Comparison of ENCODE assay signal across 2 cellular contexts in the genomic region with DNA sequence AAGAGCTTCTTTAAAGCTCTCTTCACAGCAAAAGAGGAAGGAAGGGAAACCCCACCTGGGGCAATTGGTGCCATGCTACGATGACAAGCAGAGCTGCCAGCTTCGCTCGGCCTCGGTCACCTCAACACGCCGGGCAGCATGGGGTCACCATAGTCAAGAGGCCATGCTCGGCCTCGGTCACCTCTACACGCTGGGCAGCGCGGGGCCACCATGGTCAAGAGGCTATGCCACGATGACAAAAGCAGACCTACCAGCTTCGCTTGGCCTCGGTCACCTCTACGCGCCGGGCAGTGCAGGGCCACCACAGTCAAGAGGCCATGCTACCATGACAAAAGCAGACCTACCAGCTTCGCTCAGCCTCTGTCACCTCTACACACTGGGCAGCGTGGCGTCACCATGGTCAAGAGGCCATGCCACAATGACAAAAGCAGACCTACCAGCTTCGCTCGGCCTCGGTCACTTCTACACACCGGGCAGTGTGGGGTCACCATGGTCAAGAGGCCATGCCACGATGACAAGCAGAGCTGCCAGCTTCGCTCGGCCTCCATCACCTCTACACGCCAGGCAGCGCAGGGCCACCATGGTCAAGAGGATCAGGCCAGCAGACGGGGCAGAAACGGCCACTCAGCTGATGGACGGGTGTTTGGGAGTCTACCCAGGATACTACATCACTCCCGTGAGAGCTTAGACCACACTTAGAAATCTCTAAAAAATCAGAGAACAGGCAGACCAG.
A peak's percentile ranks its signal among the peaks of the same experiment; 100 is the strongest.
TF ChIP-seq lines count a peak whose summit lies in the region.

No MANE protein-coding gene starts in this region.

TF ChIP-seq in GM12878, 131 proteins besides CTCF, POLR2A, EP300 and RAD21:
- TF ChIP-seq MTA3 (IDR thresholded peaks at IDR 0.05; ENCODE audit: borderline replicate concordance, low read length), result no peak
- TF ChIP-seq MTA2 (IDR thresholded peaks at IDR 0.05; ENCODE audit: low read depth), result no peak
- TF ChIP-seq NRF1 (conservative IDR thresholded peaks at IDR 0.05; ENCODE audit: low read depth, low read length), result no peak
- TF ChIP-seq, protein P1, sequence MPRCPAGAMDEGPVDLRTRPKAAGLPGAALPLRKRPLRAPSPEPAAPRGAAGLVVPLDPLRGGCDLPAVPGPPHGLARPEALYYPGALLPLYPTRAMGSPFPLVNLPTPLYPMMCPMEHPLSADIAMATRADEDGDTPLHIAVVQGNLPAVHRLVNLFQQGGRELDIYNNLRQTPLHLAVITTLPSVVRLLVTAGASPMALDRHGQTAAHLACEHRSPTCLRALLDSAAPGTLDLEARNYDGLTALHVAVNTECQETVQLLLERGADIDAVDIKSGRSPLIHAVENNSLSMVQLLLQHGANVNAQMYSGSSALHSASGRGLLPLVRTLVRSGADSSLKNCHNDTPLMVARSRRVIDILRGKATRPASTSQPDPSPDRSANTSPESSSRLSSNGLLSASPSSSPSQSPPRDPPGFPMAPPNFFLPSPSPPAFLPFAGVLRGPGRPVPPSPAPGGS (IDR thresholded peaks at IDR 0.05; ENCODE audit: borderline replicate concordance, insufficient read depth, low read depth, low read length, poor library complexity, severe bottlenecking), result peak; percentile 91
- no peak for TF ChIP-seq NFIC (IDR thresholded peaks at IDR 0.05; ENCODE audit: low read depth, low read length)
- TF ChIP-seq SIX5 (IDR thresholded peaks at IDR 0.05; ENCODE audit: low read depth, low read length, severe bottlenecking), result no peak
- no peak for TF ChIP-seq CHD4 (IDR thresholded peaks at IDR 0.05)
- no peak for TF ChIP-seq POLR2AphosphoS5 (IDR thresholded peaks at IDR 0.05; ENCODE audit: low read length)
- no peak for TF ChIP-seq STAT3 (IDR thresholded peaks at IDR 0.05; ENCODE audit: low read depth, low read length)
- TF ChIP-seq, protein P2, sequence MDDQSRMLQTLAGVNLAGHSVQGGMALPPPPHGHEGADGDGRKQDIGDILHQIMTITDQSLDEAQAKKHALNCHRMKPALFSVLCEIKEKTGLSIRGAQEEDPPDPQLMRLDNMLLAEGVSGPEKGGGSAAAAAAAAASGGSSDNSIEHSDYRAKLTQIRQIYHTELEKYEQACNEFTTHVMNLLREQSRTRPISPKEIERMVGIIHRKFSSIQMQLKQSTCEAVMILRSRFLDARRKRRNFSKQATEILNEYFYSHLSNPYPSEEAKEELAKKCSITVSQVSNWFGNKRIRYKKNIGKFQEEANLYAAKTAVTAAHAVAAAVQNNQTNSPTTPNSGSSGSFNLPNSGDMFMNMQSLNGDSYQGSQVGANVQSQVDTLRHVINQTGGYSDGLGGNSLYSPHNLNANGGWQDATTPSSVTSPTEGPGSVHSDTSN (IDR thresholded peaks at IDR 0.05; ENCODE audit: insufficient replicate concordance, low read depth, low read length), result peak; percentile 5
- TF ChIP-seq HDGF (IDR thresholded peaks at IDR 0.05), result no peak

TF ChIP-seq in HepG2, 621 proteins besides CTCF, POLR2A, EP300 and RAD21:
- TF ChIP-seq AGO2 (optimal IDR thresholded peaks at IDR 0.05; ENCODE audit: low read depth, low read length), result peak; percentile 24
- TF ChIP-seq NFATC3 (CRISPR knock-in tag; IDR thresholded peaks at IDR 0.05), result no peak
- TF ChIP-seq, protein P3, sequence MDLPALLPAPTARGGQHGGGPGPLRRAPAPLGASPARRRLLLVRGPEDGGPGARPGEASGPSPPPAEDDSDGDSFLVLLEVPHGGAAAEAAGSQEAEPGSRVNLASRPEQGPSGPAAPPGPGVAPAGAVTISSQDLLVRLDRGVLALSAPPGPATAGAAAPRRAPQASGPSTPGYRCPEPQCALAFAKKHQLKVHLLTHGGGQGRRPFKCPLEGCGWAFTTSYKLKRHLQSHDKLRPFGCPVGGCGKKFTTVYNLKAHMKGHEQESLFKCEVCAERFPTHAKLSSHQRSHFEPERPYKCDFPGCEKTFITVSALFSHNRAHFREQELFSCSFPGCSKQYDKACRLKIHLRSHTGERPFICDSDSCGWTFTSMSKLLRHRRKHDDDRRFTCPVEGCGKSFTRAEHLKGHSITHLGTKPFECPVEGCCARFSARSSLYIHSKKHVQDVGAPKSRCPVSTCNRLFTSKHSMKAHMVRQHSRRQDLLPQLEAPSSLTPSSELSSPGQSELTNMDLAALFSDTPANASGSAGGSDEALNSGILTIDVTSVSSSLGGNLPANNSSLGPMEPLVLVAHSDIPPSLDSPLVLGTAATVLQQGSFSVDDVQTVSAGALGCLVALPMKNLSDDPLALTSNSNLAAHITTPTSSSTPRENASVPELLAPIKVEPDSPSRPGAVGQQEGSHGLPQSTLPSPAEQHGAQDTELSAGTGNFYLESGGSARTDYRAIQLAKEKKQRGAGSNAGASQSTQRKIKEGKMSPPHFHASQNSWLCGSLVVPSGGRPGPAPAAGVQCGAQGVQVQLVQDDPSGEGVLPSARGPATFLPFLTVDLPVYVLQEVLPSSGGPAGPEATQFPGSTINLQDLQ (CRISPR knock-in tag; IDR thresholded peaks at IDR 0.05), result 0 out of 2 replicates have a peak, but pooled peaks have one; percentile 32
- no peak for TF ChIP-seq TBX3 (IDR thresholded peaks at IDR 0.05; ENCODE audit: borderline replicate concordance)
- TF ChIP-seq ZNF235 (CRISPR knock-in tag; IDR thresholded peaks at IDR 0.05; ENCODE audit: borderline replicate concordance), result 0 out of 2 replicates have a peak, but pooled peaks have one; percentile 38
- TF ChIP-seq EED (CRISPR knock-in tag; IDR thresholded peaks at IDR 0.05), result peak; percentile 21; the same call in 1 of the 2 replicates
